In the genomic region with DNA sequence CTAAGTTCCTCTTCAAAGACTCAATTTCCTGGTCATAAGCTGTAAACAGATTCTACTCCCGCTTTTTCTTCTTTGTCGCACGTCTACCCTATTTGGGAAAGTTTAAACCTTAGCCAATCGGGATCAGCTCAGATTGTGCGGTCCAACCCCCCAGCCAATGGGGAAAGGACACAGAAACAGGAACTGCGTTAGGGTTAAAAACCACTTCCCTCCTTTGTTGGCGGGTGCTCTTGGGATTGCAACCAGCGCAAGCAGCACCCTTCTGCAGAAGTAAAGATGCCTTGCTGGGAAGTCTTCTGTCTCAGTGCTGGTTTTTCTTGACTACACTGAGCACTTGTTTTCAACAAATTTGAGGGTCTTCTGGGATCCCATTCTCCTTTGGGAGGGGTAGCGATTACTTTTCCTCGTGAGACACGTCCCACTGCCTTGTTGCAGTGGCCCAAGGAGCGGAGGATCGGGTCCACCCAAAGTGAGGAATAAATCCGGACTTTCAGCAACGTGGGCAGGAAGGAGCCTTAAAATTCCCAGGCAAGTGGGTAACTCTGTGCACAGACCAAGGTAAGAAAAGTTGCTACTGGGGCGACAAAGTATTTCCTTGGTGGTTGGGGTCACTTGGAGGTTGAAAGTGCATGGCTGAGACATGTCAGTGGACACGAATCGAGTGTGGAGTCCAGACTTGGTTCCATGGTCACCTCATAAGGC, we compare ENCODE assay signal across 8 cellular contexts. TPM values are rescaled to one million over a fixed set of nuclear protein-coding genes. Genes with fewer than 3 reads are reported as not detected.
A peak's percentile ranks its signal among the peaks of the same experiment; 100 is the strongest.
DNase-seq lines count a peak whose midpoint lies in the region; ATAC-seq and TF ChIP-seq lines count a peak whose summit lies in the region.

No MANE protein-coding gene starts in this region.

- no peaks in the 10 kb centered on the region for H3K9me2 ChIP-seq in hepatocyte (replicated peaks; ENCODE audit: insufficient read depth)

- H3K27ac ChIP-seq in hepatocyte = peak overlapping the region; percentile 98

- H3K4me1 ChIP-seq in hepatocyte (ENCODE audit: insufficient read depth) = peaks cover 23% of the 10 kb centered on the region

- H3K4me1 Mint-ChIP-seq in HFFc6 (ENCODE audit: low read depth) (peaks cover 17% of the 10 kb centered on the region), activated B cell treated with CpG ODN at 0.5 μM for 24 hours (peaks cover 41% of the 10 kb centered on the region)
- H3K4me1 Mint-ChIP-seq in stimulated activated effector memory CD8-positive, alpha-beta T cell treated with anti-CD3 and anti-CD28 coated beads, Interleukin-12 subunit alpha, Interleukin-12 subunit beta, amount 100 ng/mL, for 72 hours = peaks cover 40% of the 10 kb centered on the region

- intact Hi-C loops in activated B cell treated with CpG ODN at 0.5 μM for 24 hours (cut with micrococcal nuclease) = loop anchor here (1.0 kb wide), 2 partner anchors 26 to 32 kb away; a partner anchor contains a TSS

- no peaks in the 10 kb centered on the region for H3K27me3 ChIP-seq in hepatocyte

- H3K4me2 ChIP-seq in hepatocyte = peak overlapping the region; percentile 90

- H3K9me3 ChIP-seq in hepatocyte (ENCODE audit: low read depth) = no peaks in the 10 kb centered on the region

- peak overlapping the region; percentile 69 for H3K27ac Mint-ChIP-seq in HFFc6
- H3K27ac Mint-ChIP-seq in activated B cell treated with CpG ODN at 0.5 μM for 24 hours = peak overlapping the region; percentile 92
- peak overlapping the region; percentile 89 for H3K27ac Mint-ChIP-seq in stimulated activated effector memory CD8-positive, alpha-beta T cell treated with anti-CD3 and anti-CD28 coated beads, Interleukin-12 subunit alpha, Interleukin-12 subunit beta, amount 100 ng/mL, for 72 hours

- peak overlapping the region; percentile 44 for H2AFZ ChIP-seq in hepatocyte

- no peaks in the 10 kb centered on the region for H3K36me3 ChIP-seq in hepatocyte (replicated peaks; ENCODE audit: insufficient read depth, low read depth)

- ATAC-seq in activated B cell treated with CpG ODN at 0.5 μM for 24 hours (ENCODE audit: low read depth) (no peak), HG02588 (IDR thresholded peaks at IDR 0.05; ENCODE audit: unreplicated experiment) (no peak), HG02885 (IDR thresholded peaks at IDR 0.05; ENCODE audit: poor library complexity, unreplicated experiment) (no peak), GM21529 (IDR thresholded peaks at IDR 0.05; ENCODE audit: unreplicated experiment) (no peak)
- no peak for ATAC-seq in stimulated activated effector memory CD8-positive, alpha-beta T cell treated with anti-CD3 and anti-CD28 coated beads, Interleukin-12 subunit alpha, Interleukin-12 subunit beta, amount 100 ng/mL, for 72 hours

- H3K4me3 ChIP-seq in hepatocyte = peak overlapping the region; percentile 69

- peaks cover 16% of the 10 kb centered on the region for H3K36me3 Mint-ChIP-seq in HFFc6 (ENCODE audit: low read depth)
- H3K36me3 Mint-ChIP-seq in activated B cell treated with CpG ODN at 0.5 μM for 24 hours (ENCODE audit: low read depth) = peaks cover 33% of the 10 kb centered on the region
- peaks cover 36% of the 10 kb centered on the region for H3K36me3 Mint-ChIP-seq in stimulated activated effector memory CD8-positive, alpha-beta T cell treated with anti-CD3 and anti-CD28 coated beads, Interleukin-12 subunit alpha, Interleukin-12 subunit beta, amount 100 ng/mL, for 72 hours

- H3K9me3 Mint-ChIP-seq in HFFc6 (peaks cover 20% of the 10 kb centered on the region), activated B cell treated with CpG ODN at 0.5 μM for 24 hours (peaks cover 12% of the 10 kb centered on the region)
- peaks cover 7% of the 10 kb centered on the region for H3K9me3 Mint-ChIP-seq in stimulated activated effector memory CD8-positive, alpha-beta T cell treated with anti-CD3 and anti-CD28 coated beads, Interleukin-12 subunit alpha, Interleukin-12 subunit beta, amount 100 ng/mL, for 72 hours

- POLR2A ChIA-PET in activated B cell treated with CpG ODN at 0.5 μM for 24 hours (lab: Charles Lee) = interaction anchor here (0.7 to 8.7 kb wide), 3 partner anchors 28 to 88 kb away, joined by 3 to 335 read pairs (median 116); a partner anchor contains a TSS

- H3K4me3 Mint-ChIP-seq in HFFc6 (no peak overlapping the region), activated B cell treated with CpG ODN at 0.5 μM for 24 hours (peak overlapping the region; percentile 80)
- peak overlapping the region; percentile 92 for H3K4me3 Mint-ChIP-seq in stimulated activated effector memory CD8-positive, alpha-beta T cell treated with anti-CD3 and anti-CD28 coated beads, Interleukin-12 subunit alpha, Interleukin-12 subunit beta, amount 100 ng/mL, for 72 hours

- no peak for DNase-seq in HFFc6
- no peak for DNase-seq in activated B cell treated with CpG ODN at 0.5 μM for 24 hours
- peak; percentile 92 for DNase-seq in hepatocyte (ENCODE audit: low spot score)
- DNase-seq in stimulated activated effector memory CD8-positive, alpha-beta T cell treated with anti-CD3 and anti-CD28 coated beads, Interleukin-12 subunit alpha, Interleukin-12 subunit beta, amount 100 ng/mL, for 72 hours (ENCODE audit: low spot score in 2 of 2) = no peak
- DNase-seq in dedifferentiated amniotic fluid mesenchymal stem cell (ENCODE audit: extremely low spot score) = no peak

- TF ChIP-seq CTCF in HFFc6 (IDR thresholded peaks at IDR 0.05) = no peak
- TF ChIP-seq CTCF in activated B cell treated with CpG ODN at 0.5 μM for 24 hours (IDR thresholded peaks at IDR 0.05) = no peak
- TF ChIP-seq CTCF in hepatocyte (IDR thresholded peaks at IDR 0.05; ENCODE audit: poor library complexity) = no peak

- H3K27me3 Mint-ChIP-seq in HFFc6 (ENCODE audit: insufficient read depth) (peaks cover 4% of the 10 kb centered on the region), activated B cell treated with CpG ODN at 0.5 μM for 24 hours (no peaks in the 10 kb centered on the region)

- CTCF ChIA-PET in activated B cell treated with CpG ODN at 0.5 μM for 24 hours (lab: Charles Lee) = no interaction called here

- peaks cover 61% of the 10 kb centered on the region for H3K79me2 ChIP-seq in hepatocyte

- WGBS in hepatocyte (ENCODE audit: low lambda C conversion rate, missing lambda C conversion rate) = 6% methylated on average over 18 of the region's 18 CpGs

- peaks cover 21% of the 10 kb centered on the region for H4K20me1 ChIP-seq in hepatocyte (ENCODE audit: insufficient read depth, poor library complexity, severe bottlenecking)

RNA-seq across cellular contexts. Expression of a gene that starts 1.0 kb away (rescaled TPM):
- 10 to 100 TPM; 17.2 to 28.4 (median 19.1) TPM for total RNA-seq in HFFc6 (2021; fragmentation: NEBNext Ultra II Directional; extraction: Animal tissue kit (Norgen Biotek cat#: 25700))
- total RNA-seq in activated B cell treated with CpG ODN at 0.5 μM for 24 hours (75.8 and 77.8 TPM in 2 replicates), hepatocyte (19.3 and 20.1 TPM in 2 replicates)
- polyA plus RNA-seq in hepatocyte = 82.1 and 103 TPM in 2 replicates

RNA-seq across cellular contexts. Expression of a gene that starts 5.3 kb away (rescaled TPM):
- total RNA-seq in HFFc6 (2021; fragmentation: NEBNext Ultra II Directional; extraction: Animal tissue kit (Norgen Biotek cat#: 25700)) = under 1 TPM; 0.16 to 0.33 (median 0.26) TPM
- total RNA-seq in activated B cell treated with CpG ODN at 0.5 μM for 24 hours (2.3 TPM in 2 replicates), hepatocyte (0.56 and 0.60 TPM in 2 replicates)
- 0.10 and 0.19 TPM in 2 replicates for polyA plus RNA-seq in hepatocyte

RNA-seq across cellular contexts. Expression of a gene that starts 16.3 kb away (rescaled TPM):
- 1 to 10 TPM; 1.5 to 3.0 (median 2.3) TPM for total RNA-seq in HFFc6 (2021; fragmentation: NEBNext Ultra II Directional; extraction: Animal tissue kit (Norgen Biotek cat#: 25700))
- 4.9 and 6.1 TPM in 2 replicates for total RNA-seq in activated B cell treated with CpG ODN at 0.5 μM for 24 hours
- 0.67 TPM in 1 of 2 replicates, not detected in the other for total RNA-seq in hepatocyte
- 5.4 and 11.2 TPM in 2 replicates for polyA plus RNA-seq in hepatocyte

RNA-seq across cellular contexts. Expression of a gene that starts 21.2 kb away (rescaled TPM):
- total RNA-seq in HFFc6 (2021; fragmentation: NEBNext Ultra II Directional; extraction: Animal tissue kit (Norgen Biotek cat#: 25700)) = 100 to 1,000 TPM; 111 to 135 (median 123) TPM
- total RNA-seq in activated B cell treated with CpG ODN at 0.5 μM for 24 hours = 124 and 131 TPM in 2 replicates
- total RNA-seq in hepatocyte = 107 and 123 TPM in 2 replicates
- polyA plus RNA-seq in hepatocyte = 212 and 236 TPM in 2 replicates

RNA-seq across cellular contexts. Expression of a gene that starts 26.0 kb away (rescaled TPM):
- 10 to 100 TPM; 58.5 to 89.3 (median 80.4) TPM for total RNA-seq in HFFc6 (2021; fragmentation: NEBNext Ultra II Directional; extraction: Animal tissue kit (Norgen Biotek cat#: 25700))
- total RNA-seq in activated B cell treated with CpG ODN at 0.5 μM for 24 hours (37.2 and 45.6 TPM in 2 replicates), hepatocyte (34.6 and 57.6 TPM in 2 replicates)
- polyA plus RNA-seq in hepatocyte = 31.3 and 38.1 TPM in 2 replicates
